8 cellular contexts compared by ENCODE assay signal in genomic region chr17:48052956-48053757, GRCh38. TPM values are rescaled to one million over a fixed set of nuclear protein-coding genes. Genes with fewer than 3 reads are reported as not detected.
DNase-seq lines count a peak whose midpoint lies in the region; TF ChIP-seq lines count a peak whose summit lies in the region.

No MANE protein-coding gene starts in this region.

- TF ChIP-seq CTCF in GM12865 (IDR thresholded peaks at IDR 0.05; ENCODE audit: insufficient read depth, low read depth, low read length, missing control alignments) = no peak

- no peaks in the 10 kb centered on the region for H3K27me3 Mint-ChIP-seq in stimulated activated naive CD8-positive, alpha-beta T cell treated with anti-CD3 and anti-CD28 coated beads, Interleukin-15, Interleukin-2, amounts not matched to agents 100 ng/mL and 50 ng/mL, for 24 hours

- H3K27me3 ChIP-seq in H7 (ENCODE audit: control insufficient read depth, insufficient read depth, low read length) = no peaks in the 10 kb centered on the region

- no peaks in the 10 kb centered on the region for H3K9me3 Mint-ChIP-seq in stimulated activated naive CD8-positive, alpha-beta T cell treated with anti-CD3 and anti-CD28 coated beads, Interleukin-15, Interleukin-2, amounts not matched to agents 100 ng/mL and 50 ng/mL, for 24 hours

- peaks cover 38% of the 10 kb centered on the region for H3K36me3 ChIP-seq in H7 (replicated peaks; ENCODE audit: control insufficient read depth, insufficient read depth, low read length)

- H3K4me3 ChIP-seq in GM12865 (ENCODE audit: low read depth, low read length) (peak overlapping the region; percentile 5; the same call in 1 of the 2 replicates), H7 (ENCODE audit: insufficient read depth, low read depth, low read length) (no peak overlapping the region)

- DNase-seq in GM12865 (ENCODE audit: low read depth) (no peak), NCI-H69 (lab: John Stamatoyannopoulos, UW) (peak; percentile 95), brain pericyte (ENCODE audit: low read depth, low spot score) (peak; percentile 58), kidney tubule cell (ENCODE audit: low spot score) (peak; percentile 57), GM19240 (ENCODE audit: insufficient read length, low spot score) (no peak), HPDE6-E6E7 (ENCODE audit: extremely low spot score) (no peak), H7 (no peak)

- peak overlapping the region; percentile 68 for H3K27ac Mint-ChIP-seq in stimulated activated naive CD8-positive, alpha-beta T cell treated with anti-CD3 and anti-CD28 coated beads, Interleukin-15, Interleukin-2, amounts not matched to agents 100 ng/mL and 50 ng/mL, for 24 hours

- H3K4me3 Mint-ChIP-seq in stimulated activated naive CD8-positive, alpha-beta T cell treated with anti-CD3 and anti-CD28 coated beads, Interleukin-15, Interleukin-2, amounts not matched to agents 100 ng/mL and 50 ng/mL, for 24 hours = peak overlapping the region; percentile 62

- peaks cover 76% of the 10 kb centered on the region for H3K4me1 Mint-ChIP-seq in stimulated activated naive CD8-positive, alpha-beta T cell treated with anti-CD3 and anti-CD28 coated beads, Interleukin-15, Interleukin-2, amounts not matched to agents 100 ng/mL and 50 ng/mL, for 24 hours (ENCODE audit: low read depth)

- H3K36me3 Mint-ChIP-seq in stimulated activated naive CD8-positive, alpha-beta T cell treated with anti-CD3 and anti-CD28 coated beads, Interleukin-15, Interleukin-2, amounts not matched to agents 100 ng/mL and 50 ng/mL, for 24 hours (ENCODE audit: low read depth) = peaks cover 63% of the 10 kb centered on the region

RNA-seq across cellular contexts. Expression of gene NFE2L1, which starts 5.0 kb away (rescaled TPM):
- total RNA-seq in H7 (2014; rRNA removed; shearing (Covaris generic)) = 89.5 and 114 TPM in 2 replicates

RNA-seq across cellular contexts. Expression of gene COPZ2, which starts 15.6 kb away (rescaled TPM):
- not detected in 2 replicates for total RNA-seq in H7 (2014; rRNA removed; shearing (Covaris generic))

RNA-seq across cellular contexts. Expression of gene CBX1, which starts 48.1 kb away (rescaled TPM):
- 126 and 153 TPM in 2 replicates for total RNA-seq in H7 (2014; rRNA removed; shearing (Covaris generic))

RNA-seq across cellular contexts. Expression of gene SNX11, which starts 54.4 kb away (rescaled TPM):
- 16.0 and 17.4 TPM in 2 replicates for total RNA-seq in H7 (2014; rRNA removed; shearing (Covaris generic))

Comparison
In these comparisons a context has a peak if more than half of its experiments do, and no peak if none do; other contexts are left out.
1. DNase-seq: peak in NCI-H69 (single experiment), brain pericyte (single experiment) and kidney tubule cell (single experiment); none in GM12865 (single experiment), GM19240 (single experiment), HPDE6-E6E7 (single experiment) and H7 (single experiment).